ENCODE assay signal across 8 cellular contexts in the genomic region with DNA sequence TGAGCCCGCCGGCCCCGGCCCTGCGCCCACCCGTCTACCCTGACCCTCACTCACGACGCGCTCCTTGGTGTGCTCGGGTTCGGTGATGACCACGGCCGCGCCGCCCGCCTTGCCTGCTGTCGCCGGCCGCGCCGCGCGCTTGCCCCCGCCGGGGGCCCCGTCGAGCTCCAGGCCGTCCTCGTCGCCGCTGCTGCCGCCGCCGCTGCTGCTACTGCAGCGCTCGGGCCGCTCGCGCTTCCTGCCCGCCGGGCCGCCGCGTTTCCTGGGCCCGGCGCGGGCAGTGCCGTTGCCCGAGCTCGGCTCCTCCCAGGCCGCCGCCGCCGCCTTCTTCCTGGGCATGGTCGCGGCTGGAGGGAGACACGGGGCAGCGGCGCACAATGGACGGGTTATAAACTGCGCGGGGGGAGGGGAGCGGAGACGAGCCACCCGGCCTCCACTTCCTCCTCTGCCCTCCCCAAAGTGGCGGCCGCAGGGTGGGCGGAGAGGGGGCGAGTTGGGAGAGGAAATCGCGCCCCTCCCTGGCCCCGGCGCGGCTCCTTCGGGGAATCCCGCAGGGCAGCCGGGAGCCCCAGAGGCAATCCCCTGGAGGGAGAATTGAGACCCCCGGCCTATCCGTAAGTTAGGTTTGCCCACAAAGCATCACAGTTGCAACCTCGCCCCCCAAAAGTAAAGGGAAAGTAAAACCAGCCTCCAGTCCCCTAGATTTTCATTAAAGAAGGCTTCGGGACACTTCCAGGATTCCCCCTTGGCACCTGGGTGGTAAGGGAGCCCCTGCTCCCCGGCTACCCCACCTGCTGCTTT. TPM values are rescaled to one million over a fixed set of nuclear protein-coding genes. Genes with fewer than 3 reads are reported as not detected.
DNase-seq lines count a peak whose midpoint lies in the region; ATAC-seq lines count a peak whose summit lies in the region.

No MANE protein-coding gene starts in this region.

- ATAC-seq in HG03066 (IDR thresholded peaks at IDR 0.05; ENCODE audit: low read depth, unreplicated experiment), result peak; percentile 49

- no peaks in the 10 kb centered on the region for H3K9me3 ChIP-seq in mononuclear cell (ENCODE audit: low read depth, low read length)

- peaks cover 59% of the 10 kb centered on the region for H3K4me1 ChIP-seq in mononuclear cell (ENCODE audit: insufficient read depth, low read length)

- no peaks in the 10 kb centered on the region for H3K27me3 ChIP-seq in mononuclear cell (ENCODE audit: insufficient read depth, low read length)

- peak; percentile 87 for DNase-seq in DMS53 (lab: John Stamatoyannopoulos, UW)
- no peak for DNase-seq in DMS53 treated with DMSO at 0.1 percent for 48 hours (lab: John Stamatoyannopoulos, UW; ENCODE audit: unreplicated experiment)
- DNase-seq in NOMO-1 (lab: John Stamatoyannopoulos, UW; ENCODE audit: unreplicated experiment in 2 of 2), result peak; percentile 53 to 59
- DNase-seq in activated CD8-positive, alpha-beta memory T cell treated with anti-CD3 and anti-CD28 coated beads, Interleukin-2, amount 50 U/mL, for 4 hours, result peak; percentile 77
- DNase-seq in epidermal melanocyte (ENCODE audit: insufficient read length, low spot score), result peak; percentile 61
- peak; percentile 83 for DNase-seq in stimulated activated CD8-positive, alpha-beta memory T cell treated with anti-CD3 and anti-CD28 coated beads, Interleukin-4, amount 100 ng/mL, for 24 hours (ENCODE audit: low read depth)

- H3K4me3 ChIP-seq in mononuclear cell (ENCODE audit: low read length), result peak overlapping the region; percentile 90

RNA-seq across cellular contexts. Expression of gene RCC2, which starts 1.1 kb away (rescaled TPM):
- 34.6 TPM for total RNA-seq in mononuclear cell
